ENCODE assay signal across 28 cellular contexts in genomic region chr6:135090819-135091218, GRCh38. TPM values are rescaled to one million over a fixed set of nuclear protein-coding genes. Genes with fewer than 3 reads are reported as not detected.
DNase-seq lines count a peak whose midpoint lies in the region; ATAC-seq and TF ChIP-seq lines count a peak whose summit lies in the region.
"Had no signal": no experiment of that assay in that cellular context is flagged by ENCODE, and none has a peak within 500 bp of the region (broad histone marks: within the 10 kb centered on the region; RNA-seq: fewer than 3 reads in every experiment).

No MANE protein-coding gene starts in this region.

- H3K9me3 ChIP-seq in osteoblast (ENCODE audit: low read depth, low read length), result no peaks in the 10 kb centered on the region
- H3K9me3 ChIP-seq: esophagus muscularis mucosa, lower lobe of right lung, pancreas, SJSA1, upper lobe of right lung had no signal

- no peaks in the 10 kb centered on the region for H3K27me3 Mint-ChIP-seq in activated naive CD4-positive, alpha-beta T cell treated with anti-CD3 and anti-CD28 coated beads, Interleukin-2, amount 50 U/mL, for 24 hours
- H3K27me3 Mint-ChIP-seq: central memory CD8-positive, alpha-beta T cell had no signal

- H3K36me3 Mint-ChIP-seq in activated naive CD4-positive, alpha-beta T cell treated with anti-CD3 and anti-CD28 coated beads, Interleukin-2, amount 50 U/mL, for 24 hours, result peaks cover 1% of the 10 kb centered on the region
- H3K36me3 Mint-ChIP-seq in activated naive CD4-positive, alpha-beta T cell treated with anti-CD3 and anti-CD28 coated beads, Interleukin-2, amount 50 U/mL, for 72 hours, result peaks cover 5 to 8% of the 10 kb centered on the region in 2 donors

- H3K36me3 ChIP-seq in osteoblast (ENCODE audit: insufficient read depth, low read length), result no peaks in the 10 kb centered on the region
- H3K36me3 ChIP-seq: esophagus muscularis mucosa, lower lobe of right lung, pancreas, SJSA1, upper lobe of right lung had no signal

- no peak for TF ChIP-seq CTCF in osteoblast (IDR thresholded peaks at IDR 0.05; ENCODE audit: extremely low read depth, low read depth, low read length)

- no peaks in the 10 kb centered on the region for H4K20me1 ChIP-seq in osteoblast (ENCODE audit: insufficient read depth, low read length)

- DNase-seq in NCI-H82 (lab: John Stamatoyannopoulos, UW) (peak; percentile 67), NCI-H82 treated with DMSO at 0.1 percent for 48 hours (lab: John Stamatoyannopoulos, UW; ENCODE audit: unreplicated experiment) (no peak), osteoblast (ENCODE audit: insufficient read length, low spot score, missing footprints) (no peak), cardiac septum (ENCODE audit: low spot score) (no peak), NCI-H2227 treated with DMSO at 0.1 percent for 48 hours (lab: John Stamatoyannopoulos, UW) (no peak)
- no peak for DNase-seq in activated naive CD4-positive, alpha-beta T cell treated with anti-CD3 and anti-CD28 coated beads, Interleukin-2, amount 50 U/mL, for 16 hours
- no peak for DNase-seq in activated naive CD4-positive, alpha-beta T cell treated with anti-CD3 and anti-CD28 coated beads, Interleukin-2, amount 50 U/mL, for 72 hours (ENCODE audit: low spot score in 2 of 2)
- DNase-seq: activated CD8-positive, alpha-beta memory T cell treated with anti-CD3 and anti-CD28 coated beads, Interleukin-2, amount 50 U/mL, for 48 hours; dermis blood vessel endothelial cell; DMS53; foreskin keratinocyte; Karpas-422; kidney glomerular epithelial cell; lower lobe of right lung; NCI-H1417 treated with DMSO at 0.1 percent for 48 hours; NCI-H2081; NCI-H226; NCI-H748 treated with DMSO at 0.1 percent for 48 hours; pancreas; RPMI8226; stimulated activated CD4-positive, alpha-beta T cell treated with anti-CD3 and anti-CD28 coated beads, Interleukin-1b, Interleukin-23, amount 100 ng/mL, for 48 hours; upper lobe of right lung had no signal

- no peak overlapping the region for H2AFZ ChIP-seq in osteoblast (ENCODE audit: low read length)

- H3K4me3 ChIP-seq in osteoblast (ENCODE audit: insufficient read depth, low read length), result no peak overlapping the region
- H3K4me3 ChIP-seq: esophagus muscularis mucosa, lower lobe of right lung, pancreas, SJSA1, smooth muscle cell, upper lobe of right lung had no signal

- peaks cover 11% of the 10 kb centered on the region for H3K9me3 Mint-ChIP-seq in activated naive CD4-positive, alpha-beta T cell treated with anti-CD3 and anti-CD28 coated beads, Interleukin-2, amount 50 U/mL, for 24 hours
- peaks cover 0 to 3% of the 10 kb centered on the region in 2 donors for H3K9me3 Mint-ChIP-seq in activated naive CD4-positive, alpha-beta T cell treated with anti-CD3 and anti-CD28 coated beads, Interleukin-2, amount 50 U/mL, for 72 hours
- H3K9me3 Mint-ChIP-seq: central memory CD8-positive, alpha-beta T cell had no signal

- H3K4me1 ChIP-seq in osteoblast (ENCODE audit: insufficient read depth, low read length), result peaks cover 4% of the 10 kb centered on the region
- H3K4me1 ChIP-seq: esophagus muscularis mucosa, foreskin keratinocyte, SJSA1, upper lobe of right lung had no signal

- peaks cover 97% of the 10 kb centered on the region for H3K4me1 Mint-ChIP-seq in activated naive CD4-positive, alpha-beta T cell treated with anti-CD3 and anti-CD28 coated beads, Interleukin-2, amount 50 U/mL, for 24 hours

- H3K27ac Mint-ChIP-seq in activated naive CD4-positive, alpha-beta T cell treated with anti-CD3 and anti-CD28 coated beads, Interleukin-2, amount 50 U/mL, for 24 hours, result peak overlapping the region; percentile 84
- H3K27ac Mint-ChIP-seq in activated naive CD4-positive, alpha-beta T cell treated with anti-CD3 and anti-CD28 coated beads, Interleukin-2, amount 50 U/mL, for 72 hours, result peak overlapping the region; percentile 57 to 95

- H3K4me2 ChIP-seq in osteoblast (ENCODE audit: insufficient read depth, low read length), result no peak overlapping the region
- H3K4me2 ChIP-seq: smooth muscle cell had no signal

- intact Hi-C loops in cardiac septum (cut with DNase I), result no loop called here

- no peak for ATAC-seq in activated naive CD4-positive, alpha-beta T cell treated with anti-CD3 and anti-CD28 coated beads, Interleukin-2, amount 50 U/mL, for 72 hours
- ATAC-seq: foreskin keratinocyte, lower lobe of right lung, pancreas, upper lobe of right lung had no signal

- no peak overlapping the region for H3K27ac ChIP-seq in osteoblast (ENCODE audit: low read depth, low read length)
- H3K27ac ChIP-seq: 22Rv1, esophagus muscularis mucosa, foreskin keratinocyte, lower lobe of right lung, pancreas, SJSA1, upper lobe of right lung had no signal

- H3K4me3 Mint-ChIP-seq in activated naive CD4-positive, alpha-beta T cell treated with anti-CD3 and anti-CD28 coated beads, Interleukin-2, amount 50 U/mL, for 24 hours, result peak overlapping the region; percentile 15
- H3K4me3 Mint-ChIP-seq: central memory CD8-positive, alpha-beta T cell had no signal

- peaks cover 19% of the 10 kb centered on the region for H3K27me3 ChIP-seq in osteoblast (ENCODE audit: insufficient read depth, low read length)
- H3K27me3 ChIP-seq: esophagus muscularis mucosa, pancreas, upper lobe of right lung had no signal

- no peaks in the 10 kb centered on the region for H3K79me2 ChIP-seq in osteoblast (ENCODE audit: insufficient read depth, low read length)

RNA-seq across cellular contexts. Expression of gene HBS1L, which starts 36.2 kb away (rescaled TPM):
- total RNA-seq in activated naive CD4-positive, alpha-beta T cell treated with anti-CD3 and anti-CD28 coated beads, Interleukin-2, amount 50 U/mL, for 72 hours, result 100 to 1,000 TPM; 147 to 234 TPM
- total RNA-seq in osteoblast (86.9 and 94.8 TPM in 2 replicates), cardiac septum (85.0 TPM)
